In the genomic region with DNA sequence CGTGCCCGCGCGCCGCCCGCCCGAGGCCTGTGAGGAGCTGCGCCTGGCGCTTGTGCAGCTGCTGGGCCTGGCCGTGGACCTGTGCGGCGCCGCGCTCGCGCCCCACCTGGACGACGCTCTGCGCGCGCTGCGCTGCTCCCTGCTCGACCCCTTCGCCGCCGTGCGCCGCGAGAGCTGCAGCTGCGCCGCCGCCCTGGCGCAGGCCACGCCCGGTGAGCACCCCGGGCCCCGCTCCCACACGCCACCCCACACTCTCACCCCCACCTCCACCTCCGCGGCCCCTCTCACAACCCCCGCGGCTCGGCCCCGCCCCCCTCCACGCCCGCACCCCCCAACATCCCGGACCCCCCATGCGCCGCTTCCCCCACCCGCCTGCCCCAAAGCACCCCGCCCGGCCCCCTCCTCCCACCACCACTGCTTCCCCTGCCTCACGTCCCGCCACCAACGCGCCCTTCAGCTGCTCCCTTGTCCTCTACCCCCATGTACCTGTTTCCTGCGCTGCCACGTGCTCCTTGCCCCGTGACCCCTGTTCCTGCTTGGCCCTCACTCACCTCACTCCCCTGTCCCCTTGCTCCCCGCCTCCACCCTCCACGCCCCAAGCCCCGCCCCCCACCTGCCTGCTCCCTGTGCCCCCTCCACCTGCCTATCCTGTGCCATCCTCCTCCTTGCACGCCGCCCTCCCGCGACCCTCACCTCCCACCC, we compare ENCODE assay signal across 2 cellular contexts.
A peak's percentile ranks its signal among the peaks of the same experiment; 100 is the strongest.
TF ChIP-seq lines count a peak whose summit lies in the region.

Gene PRKAR1B, minus strand, starts transcription at position 178 of the 702 bp plus-strand sequence. CDS start 15,776 bp downstream, outside the sequence.

TF ChIP-seq in IMR-90, 13 proteins besides CTCF, POLR2A, EP300 and RAD21:
- TF ChIP-seq MAZ (IDR thresholded peaks at IDR 0.05; ENCODE audit: borderline replicate concordance, low read depth, low read length) = no peak
- no peak for TF ChIP-seq RFX5 (IDR thresholded peaks at IDR 0.05; ENCODE audit: low read depth, low read length)
- TF ChIP-seq MAFK (IDR thresholded peaks at IDR 0.05; ENCODE audit: low read depth, low read length) = no peak
- no peak for TF ChIP-seq CEBPB (IDR thresholded peaks at IDR 0.05; ENCODE audit: low read depth, low read length)
- TF ChIP-seq NFE2L2 (IDR thresholded peaks at IDR 0.05; ENCODE audit: low read depth, low read length) = no peak
- TF ChIP-seq CHD1 (IDR thresholded peaks at IDR 0.05; ENCODE audit: low read depth, low read length) = no peak
- TF ChIP-seq BHLHE40 (IDR thresholded peaks at IDR 0.05; ENCODE audit: low read depth, low read length) = no peak
- TF ChIP-seq RCOR1 (IDR thresholded peaks at IDR 0.05; ENCODE audit: insufficient replicate concordance, low read length) = no peak
- no peak for TF ChIP-seq MXI1 (IDR thresholded peaks at IDR 0.05; ENCODE audit: borderline replicate concordance, low read depth, low read length)
- TF ChIP-seq, protein P1, sequence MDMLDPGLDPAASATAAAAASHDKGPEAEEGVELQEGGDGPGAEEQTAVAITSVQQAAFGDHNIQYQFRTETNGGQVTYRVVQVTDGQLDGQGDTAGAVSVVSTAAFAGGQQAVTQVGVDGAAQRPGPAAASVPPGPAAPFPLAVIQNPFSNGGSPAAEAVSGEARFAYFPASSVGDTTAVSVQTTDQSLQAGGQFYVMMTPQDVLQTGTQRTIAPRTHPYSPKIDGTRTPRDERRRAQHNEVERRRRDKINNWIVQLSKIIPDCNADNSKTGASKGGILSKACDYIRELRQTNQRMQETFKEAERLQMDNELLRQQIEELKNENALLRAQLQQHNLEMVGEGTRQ (IDR thresholded peaks at IDR 0.05; ENCODE audit: low read depth, low read length) = no peak
- no peak for TF ChIP-seq SMC3 (IDR thresholded peaks at IDR 0.05; ENCODE audit: low read depth, low read length)
- TF ChIP-seq ELK1 (IDR thresholded peaks at IDR 0.05; ENCODE audit: borderline replicate concordance, low read depth, low read length) = no peak
- no peak for TF ChIP-seq FOS (IDR thresholded peaks at IDR 0.05; ENCODE audit: low read depth, low read length)

TF ChIP-seq in endothelial cell of umbilical vein, 7 proteins besides CTCF, POLR2A, EP300 and RAD21:
- TF ChIP-seq POLR2AphosphoS5 (IDR thresholded peaks at IDR 0.05; ENCODE audit: insufficient read depth, low read depth, low read length) = peak; percentile 6
- peak; percentile 72 for TF ChIP-seq MYC (IDR thresholded peaks at IDR 0.05; ENCODE audit: low read depth, low read length)
- TF ChIP-seq MAX (IDR thresholded peaks at IDR 0.05; ENCODE audit: insufficient read depth, insufficient read length) = peak; percentile 9
- no peak for TF ChIP-seq FOS (IDR thresholded peaks at IDR 0.05; ENCODE audit: borderline replicate concordance, insufficient read depth, low read length)
